ENCODE assay signal across 8 cellular contexts in the genomic region with DNA sequence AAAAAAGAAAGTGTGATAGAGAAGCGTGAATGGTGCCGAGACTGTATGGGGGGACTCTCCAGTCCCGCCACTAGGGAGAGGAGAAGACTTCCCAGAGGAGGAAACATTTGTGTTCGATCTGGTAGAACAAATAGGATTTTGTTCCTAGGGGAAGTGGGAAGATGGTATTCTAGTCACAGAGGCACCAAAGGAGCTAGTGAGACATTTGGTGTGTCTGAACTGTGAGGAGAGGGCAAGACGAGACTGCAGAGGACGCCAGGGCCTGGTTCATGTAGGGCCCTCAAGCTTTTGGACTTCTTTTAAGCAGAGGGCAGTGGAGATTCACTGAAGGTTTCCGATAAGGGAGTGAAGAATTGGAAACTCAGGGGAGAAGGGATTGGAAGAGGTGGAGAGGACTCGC.
A peak's percentile ranks its signal among the peaks of the same experiment; 100 is the strongest.
DNase-seq lines count a peak whose midpoint lies in the region; ATAC-seq and TF ChIP-seq lines count a peak whose summit lies in the region.

No MANE protein-coding gene starts in this region.

- peak overlapping the region; percentile 99 for H3K27ac Mint-ChIP-seq in stimulated activated naive CD8-positive, alpha-beta T cell treated with anti-CD3 and anti-CD28 coated beads, Interleukin-15, Interleukin-2, amounts not matched to agents 100 ng/mL and 50 ng/mL, for 24 hours
- H3K27ac Mint-ChIP-seq in dendritic cell treated with granulocyte-macrophage colony-stimulating factor and Interleukin-4, amounts not matched to agents 40 ng/mL and 50 ng/mL, for 4 days: peak overlapping the region; percentile 100
- peak overlapping the region; percentile 0 for H3K27ac Mint-ChIP-seq in nephron progenitor cell

- peak overlapping the region; percentile 63 for H3K4me3 Mint-ChIP-seq in stimulated activated naive CD8-positive, alpha-beta T cell treated with anti-CD3 and anti-CD28 coated beads, Interleukin-15, Interleukin-2, amounts not matched to agents 100 ng/mL and 50 ng/mL, for 24 hours
- H3K4me3 Mint-ChIP-seq in dendritic cell treated with granulocyte-macrophage colony-stimulating factor and Interleukin-4, amounts not matched to agents 40 ng/mL and 50 ng/mL, for 4 days: peak overlapping the region; percentile 49
- peak overlapping the region; percentile 8 for H3K4me3 Mint-ChIP-seq in nephron progenitor cell

- no peak for DNase-seq in stimulated activated naive CD8-positive, alpha-beta T cell treated with anti-CD3 and anti-CD28 coated beads, Interleukin-15, Interleukin-2, amounts not matched to agents 100 U/mL and 50 U/mL, for 24 hours
- DNase-seq in nephron progenitor cell: no peak
- DNase-seq in EL: no peak

- H3K36me3 Mint-ChIP-seq in stimulated activated naive CD8-positive, alpha-beta T cell treated with anti-CD3 and anti-CD28 coated beads, Interleukin-15, Interleukin-2, amounts not matched to agents 100 ng/mL and 50 ng/mL, for 24 hours (ENCODE audit: low read depth): peaks cover 46% of the 10 kb centered on the region
- peaks cover 49% of the 10 kb centered on the region for H3K36me3 Mint-ChIP-seq in dendritic cell treated with granulocyte-macrophage colony-stimulating factor and Interleukin-4, amounts not matched to agents 40 ng/mL and 50 ng/mL, for 4 days (ENCODE audit: low read depth)
- peaks cover 14% of the 10 kb centered on the region for H3K36me3 Mint-ChIP-seq in nephron progenitor cell (ENCODE audit: low read depth)

- H3K9me3 Mint-ChIP-seq in stimulated activated naive CD8-positive, alpha-beta T cell treated with anti-CD3 and anti-CD28 coated beads, Interleukin-15, Interleukin-2, amounts not matched to agents 100 ng/mL and 50 ng/mL, for 24 hours: no peaks in the 10 kb centered on the region
- no peaks in the 10 kb centered on the region for H3K9me3 Mint-ChIP-seq in dendritic cell treated with granulocyte-macrophage colony-stimulating factor and Interleukin-4, amounts not matched to agents 40 ng/mL and 50 ng/mL, for 4 days
- no peaks in the 10 kb centered on the region for H3K9me3 Mint-ChIP-seq in nephron progenitor cell

- intact Hi-C loops in dendritic cell treated with granulocyte-macrophage colony-stimulating factor and Interleukin-4, amounts not matched to agents 40 ng/mL and 50 ng/mL, for 4 days (cut with micrococcal nuclease): no loop called here

- H3K4me1 Mint-ChIP-seq in stimulated activated naive CD8-positive, alpha-beta T cell treated with anti-CD3 and anti-CD28 coated beads, Interleukin-15, Interleukin-2, amounts not matched to agents 100 ng/mL and 50 ng/mL, for 24 hours (ENCODE audit: low read depth): peaks cover 82% of the 10 kb centered on the region
- peaks cover 90% of the 10 kb centered on the region for H3K4me1 Mint-ChIP-seq in dendritic cell treated with granulocyte-macrophage colony-stimulating factor and Interleukin-4, amounts not matched to agents 40 ng/mL and 50 ng/mL, for 4 days (ENCODE audit: low read depth)
- H3K4me1 Mint-ChIP-seq in nephron progenitor cell: peaks cover 76% of the 10 kb centered on the region

- no peak for ATAC-seq in stimulated activated naive CD8-positive, alpha-beta T cell treated with anti-CD3 and anti-CD28 coated beads, Interleukin-15, Interleukin-2, amounts not matched to agents 100 U/mL and 50 U/mL, for 24 hours
- ATAC-seq in GM18519 (IDR thresholded peaks at IDR 0.05; ENCODE audit: low FRiP score, unreplicated experiment) (no peak), HG02623 (IDR thresholded peaks at IDR 0.05; ENCODE audit: unreplicated experiment) (no peak), GM21717 (IDR thresholded peaks at IDR 0.05; ENCODE audit: unreplicated experiment) (no peak)

- no peak for TF ChIP-seq CTCF in nephron progenitor cell (IDR thresholded peaks at IDR 0.05)

- no peaks in the 10 kb centered on the region for H3K27me3 Mint-ChIP-seq in stimulated activated naive CD8-positive, alpha-beta T cell treated with anti-CD3 and anti-CD28 coated beads, Interleukin-15, Interleukin-2, amounts not matched to agents 100 ng/mL and 50 ng/mL, for 24 hours
- H3K27me3 Mint-ChIP-seq in dendritic cell treated with granulocyte-macrophage colony-stimulating factor and Interleukin-4, amounts not matched to agents 40 ng/mL and 50 ng/mL, for 4 days: no peaks in the 10 kb centered on the region
- no peaks in the 10 kb centered on the region for H3K27me3 Mint-ChIP-seq in nephron progenitor cell (ENCODE audit: low read depth, poor library complexity)

Comparison
In these comparisons a context has a peak if more than half of its experiments do, and no peak if none do; other contexts are left out.
1. H3K27ac Mint-ChIP-seq: peak in every context shown above with its lines; median percentile 100 in dendritic cell treated with granulocyte-macrophage colony-stimulating factor and Interleukin-4, amounts not matched to agents 40 ng/mL and 50 ng/mL, for 4 days; 99 in stimulated activated naive CD8-positive, alpha-beta T cell treated with anti-CD3 and anti-CD28 coated beads, Interleukin-15, Interleukin-2, amounts not matched to agents 100 ng/mL and 50 ng/mL, for 24 hours; 0 in nephron progenitor cell.
2. H3K4me3 Mint-ChIP-seq: peak in every context shown above with its lines; median percentile 63 in stimulated activated naive CD8-positive, alpha-beta T cell treated with anti-CD3 and anti-CD28 coated beads, Interleukin-15, Interleukin-2, amounts not matched to agents 100 ng/mL and 50 ng/mL, for 24 hours; 49 in dendritic cell treated with granulocyte-macrophage colony-stimulating factor and Interleukin-4, amounts not matched to agents 40 ng/mL and 50 ng/mL, for 4 days; 8 in nephron progenitor cell.